ENCODE assay signal across 8 cellular contexts in the genomic region with DNA sequence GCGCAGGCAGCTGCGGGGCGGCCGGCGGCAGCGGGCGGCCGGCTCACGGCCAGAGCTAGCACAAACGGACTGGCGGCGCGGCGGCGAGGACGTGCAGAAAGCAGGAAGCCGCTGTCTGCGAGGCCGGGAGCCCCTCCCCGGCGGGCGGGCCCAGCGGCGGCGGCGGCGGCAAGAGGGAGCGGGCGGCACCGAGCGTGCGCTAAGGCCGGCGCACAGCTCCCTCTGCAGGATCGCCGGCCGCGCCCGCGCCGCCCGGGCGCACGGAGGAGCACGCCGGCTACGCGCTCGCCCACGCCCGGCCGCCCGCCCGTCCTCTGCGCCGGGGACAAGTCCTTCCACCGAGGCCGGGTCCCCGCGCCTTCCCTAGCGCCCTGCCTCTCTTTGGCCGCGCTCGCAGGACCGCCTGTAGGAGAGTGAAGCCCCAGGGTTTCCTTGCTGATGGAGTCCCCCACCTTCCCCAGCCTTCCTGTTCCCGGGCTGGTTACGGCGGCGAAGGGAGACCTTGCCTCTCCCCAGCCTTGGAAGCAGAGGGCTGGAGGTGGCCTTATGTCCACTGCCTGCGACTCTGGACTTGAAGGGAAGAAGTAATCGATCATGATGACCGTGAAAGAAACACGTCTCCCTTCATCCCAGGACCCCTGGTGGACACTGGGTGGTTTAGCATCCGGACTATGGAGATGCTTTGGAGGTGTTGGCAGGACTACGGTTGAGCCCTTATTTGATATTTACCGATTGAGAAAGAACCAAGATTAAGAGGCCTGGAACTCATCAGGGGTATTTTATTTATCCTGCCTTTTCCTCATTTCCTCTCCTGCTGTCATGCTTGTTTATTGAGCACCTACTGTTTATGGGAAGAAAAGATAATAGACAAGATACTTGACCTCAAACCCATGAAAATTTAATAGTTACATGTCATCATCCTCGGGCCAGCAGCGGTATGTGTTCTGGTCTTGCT. TPM values are rescaled to one million over a fixed set of nuclear protein-coding genes. Genes with fewer than 3 reads are reported as not detected.
A peak's percentile ranks its signal among the peaks of the same experiment; 100 is the strongest.
DNase-seq lines count a peak whose midpoint lies in the region; ATAC-seq and TF ChIP-seq lines count a peak whose summit lies in the region.

PREP (minus strand) TSS at position 102 of the 955 bp plus-strand sequence. CDS start 191 bp downstream, outside the sequence.

- no peaks in the 10 kb centered on the region for H3K36me3 ChIP-seq in SU-DHL-6 (ENCODE audit: low read length)
- no peaks in the 10 kb centered on the region for H3K36me3 ChIP-seq in parathyroid adenoma (ENCODE audit: control insufficient read depth, insufficient read depth, low read length)
- H3K36me3 ChIP-seq in tibial artery = no peaks in the 10 kb centered on the region

- H3K79me2 ChIP-seq in SU-DHL-6 (ENCODE audit: insufficient read depth, low read length) = peaks cover 39% of the 10 kb centered on the region
- peaks cover 11% of the 10 kb centered on the region for H3K79me2 ChIP-seq in parathyroid adenoma

- no peaks in the 10 kb centered on the region for H3K9me3 ChIP-seq in SU-DHL-6 (ENCODE audit: insufficient read depth, low read length)
- no peaks in the 10 kb centered on the region for H3K9me3 ChIP-seq in parathyroid adenoma (ENCODE audit: control insufficient read depth, low read length)
- no peaks in the 10 kb centered on the region for H3K9me3 ChIP-seq in tibial artery

- peak within 1 kb of the TSS; percentile 82 for H3K27ac Mint-ChIP-seq in activated naive CD8-positive, alpha-beta T cell treated with anti-CD3 and anti-CD28 coated beads, Interleukin-2, amount 10 ng/mL, durations not matched to agents 7 days and 5 days

- peak; percentile 70 for TF ChIP-seq POLR2A in NB4 (IDR thresholded peaks at IDR 0.05; ENCODE audit: extremely low read depth, insufficient read length)

- no peaks in the 10 kb centered on the region for H3K9me3 Mint-ChIP-seq in activated naive CD8-positive, alpha-beta T cell treated with anti-CD3 and anti-CD28 coated beads, Interleukin-2, amount 10 ng/mL, durations not matched to agents 7 days and 5 days

- peak within 1 kb of the TSS; percentile 86 for H3K4me3 ChIP-seq in NB4 (ENCODE audit: low read depth, low read length)
- peak within 1 kb of the TSS; percentile 99 for H3K4me3 ChIP-seq in SU-DHL-6 (ENCODE audit: insufficient read depth, low read length, poor library complexity, severe bottlenecking)
- H3K4me3 ChIP-seq in parathyroid adenoma (ENCODE audit: low read depth, low read length) = peak within 1 kb of the TSS; percentile 73
- H3K4me3 ChIP-seq in tibial artery = peak within 1 kb of the TSS; percentile 82 to 90

- H3K27me3 ChIP-seq in SU-DHL-6 (ENCODE audit: low read length) (no peaks in the 10 kb centered on the region), parathyroid adenoma (ENCODE audit: control insufficient read depth, insufficient read depth, low read length) (no peaks in the 10 kb centered on the region), tibial artery (no peaks in the 10 kb centered on the region)

- H3K9ac ChIP-seq in SU-DHL-6 (ENCODE audit: low read length) (peak within 1 kb of the TSS; percentile 96), parathyroid adenoma (peak within 1 kb of the TSS; percentile 46)

- H2AFZ ChIP-seq in SU-DHL-6 (ENCODE audit: low read depth, low read length, severe bottlenecking) = peak within 1 kb of the TSS; percentile 99
- H2AFZ ChIP-seq in parathyroid adenoma = peak within 1 kb of the TSS; percentile 100

- peaks cover 43% of the 10 kb centered on the region for H3K4me1 Mint-ChIP-seq in activated naive CD8-positive, alpha-beta T cell treated with anti-CD3 and anti-CD28 coated beads, Interleukin-2, amount 10 ng/mL, durations not matched to agents 7 days and 5 days

- peak within 1 kb of the TSS; percentile 98 for H3K4me3 Mint-ChIP-seq in activated naive CD8-positive, alpha-beta T cell treated with anti-CD3 and anti-CD28 coated beads, Interleukin-2, amount 10 ng/mL, durations not matched to agents 7 days and 5 days

- peaks cover 6% of the 10 kb centered on the region for H3K36me3 Mint-ChIP-seq in activated naive CD8-positive, alpha-beta T cell treated with anti-CD3 and anti-CD28 coated beads, Interleukin-2, amount 10 ng/mL, durations not matched to agents 7 days and 5 days

- H3K27ac ChIP-seq in SU-DHL-6 (ENCODE audit: low read depth, low read length) (peak within 1 kb of the TSS; percentile 25), parathyroid adenoma (peak within 1 kb of the TSS; percentile 89), tibial artery (peak within 1 kb of the TSS; percentile 77 to 84)

- H3K4me1 ChIP-seq in parathyroid adenoma (peaks cover 11% of the 10 kb centered on the region), tibial artery (peaks cover 0 to 30% (median 15%) of the 10 kb centered on the region in 4 donors)

- H4K20me1 ChIP-seq in SU-DHL-6 (ENCODE audit: low read depth, low read length) = no peaks in the 10 kb centered on the region

- peak; percentile 95 for DNase-seq in NB4 (ENCODE audit: low read depth)
- DNase-seq in activated naive CD8-positive, alpha-beta T cell treated with anti-CD3 and anti-CD28 coated beads, Interleukin-2, amount 10 ng/mL, durations not matched to agents 7 days and 5 days = peak; percentile 91
- DNase-seq in Right ventricle myocardium inferior (ENCODE audit: missing footprints) = peak; percentile 95
- peak; percentile 72 to 90 for DNase-seq in tibial artery

- TF ChIP-seq CTCF in GM12872 (IDR thresholded peaks at IDR 0.05; ENCODE audit: insufficient read depth, low read depth, low read length) (peak; percentile 92), NB4 (IDR thresholded peaks at IDR 0.05; ENCODE audit: low read depth, low read length) (peak; percentile 77), SU-DHL-6 (IDR thresholded peaks at IDR 0.05; ENCODE audit: insufficient read depth, low read length, poor library complexity, severe bottlenecking) (peak; percentile 84), parathyroid adenoma (IDR thresholded peaks at IDR 0.05) (peak; percentile 80), tibial artery (IDR thresholded peaks at IDR 0.05) (peak; percentile 66 to 71)

- peak within 1 kb of the TSS; percentile 91 for H3K4me2 ChIP-seq in SU-DHL-6 (ENCODE audit: low read depth, low read length, poor library complexity, severe bottlenecking)
- H3K4me2 ChIP-seq in parathyroid adenoma (ENCODE audit: low read length) = peak within 1 kb of the TSS; percentile 91

- H3K9me2 ChIP-seq in SU-DHL-6 (replicated peaks; ENCODE audit: insufficient read depth, low read length) = no peaks in the 10 kb centered on the region

- ATAC-seq in HG02588 (IDR thresholded peaks at IDR 0.05; ENCODE audit: unreplicated experiment) = peak; percentile 93
- peak; percentile 96 for ATAC-seq in activated naive CD8-positive, alpha-beta T cell treated with anti-CD3 and anti-CD28 coated beads, Interleukin-2, amount 10 ng/mL, durations not matched to agents 7 days and 5 days (ENCODE audit: low read depth)
- ATAC-seq in Right ventricle myocardium inferior = peak; percentile 97

- POLR2A ChIA-PET in activated naive CD8-positive, alpha-beta T cell treated with anti-CD3 and anti-CD28 coated beads, Interleukin-2, amount 10 ng/mL, durations not matched to agents 7 days and 5 days (lab: Charles Lee) = interaction anchor here (0.6 to 1.0 kb wide), 4 partner anchors 9 to 696 kb away, joined by 3 to 4 read pairs (median 3); no protein-coding TSS in a partner anchor

- no peaks in the 10 kb centered on the region for H3F3A ChIP-seq in SU-DHL-6 (ENCODE audit: insufficient read depth)

- intact Hi-C loops in Right ventricle myocardium inferior (cut with DNase I) (loop anchor here (1.0 kb wide), 1 partner anchor 315 kb away; no protein-coding TSS in a partner anchor), tibial artery (cut with DNase I; ENCODE audit: low total_unique reads) (loop anchor here (5.0 kb wide), 1 partner anchor 316 kb away; no protein-coding TSS in a partner anchor)

- H3K27me3 Mint-ChIP-seq in activated naive CD8-positive, alpha-beta T cell treated with anti-CD3 and anti-CD28 coated beads, Interleukin-2, amount 10 ng/mL, durations not matched to agents 7 days and 5 days = peaks cover 6% of the 10 kb centered on the region

RNA-seq across cellular contexts. Expression of gene PREP, which starts in this region (rescaled TPM):
- 10 to 100 TPM; 39.4 to 41.5 TPM for total RNA-seq in activated naive CD8-positive, alpha-beta T cell treated with anti-CD3 and anti-CD28 coated beads, Interleukin-2, amount 10 ng/mL, durations not matched to agents 7 days and 5 days
- 26.6 TPM for total RNA-seq in Right ventricle myocardium inferior

Comparison
In these comparisons a context has a peak if more than half of its experiments do, and no peak if none do; other contexts are left out.
1. Peak in every context shown above with its lines: DNase-seq, ATAC-seq, H3K4me3 ChIP-seq and H3K27ac ChIP-seq.
2. H3K27ac ChIP-seq: peak in every context shown above with its lines; median percentile 89 in parathyroid adenoma; 80 in tibial artery; 25 in SU-DHL-6.